Comparison of ENCODE assay signal across 14 cellular contexts in the genomic region with DNA sequence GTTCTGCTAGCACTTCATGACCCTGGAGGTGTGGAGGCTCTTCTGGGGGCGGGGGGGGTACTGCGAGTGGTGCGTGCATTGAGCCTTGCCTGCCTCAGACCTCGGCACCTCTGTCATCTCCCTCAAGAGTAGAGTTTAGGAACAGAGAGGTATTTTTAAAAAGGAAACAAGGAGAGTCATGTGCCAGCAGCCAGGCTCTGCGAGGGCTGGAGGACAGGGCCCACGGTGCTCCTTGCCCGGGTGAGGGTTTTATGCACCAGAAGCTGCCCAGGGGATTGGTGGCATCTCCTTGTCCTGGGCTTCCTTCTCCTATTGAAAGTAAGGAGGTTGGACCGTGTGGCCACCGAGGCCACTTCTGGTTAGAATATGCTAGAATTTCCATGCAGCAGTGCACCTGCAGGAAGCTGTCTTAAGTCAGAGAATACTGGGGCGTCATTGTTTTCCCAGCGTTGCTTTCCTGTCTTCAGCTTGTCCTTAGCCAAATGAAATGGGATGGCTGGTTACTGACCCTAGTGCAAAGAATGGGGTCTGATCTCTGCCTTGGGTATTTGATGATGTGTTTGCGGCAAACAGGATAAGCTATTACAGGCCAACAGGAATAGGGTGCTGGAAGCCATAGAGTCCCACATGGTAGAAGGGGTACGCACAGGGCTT. TPM values are rescaled to one million over a fixed set of nuclear protein-coding genes. Genes with fewer than 3 reads are reported as not detected.
A peak's percentile ranks its signal among the peaks of the same experiment; 100 is the strongest.
DNase-seq lines count a peak whose midpoint lies in the region; ATAC-seq and TF ChIP-seq lines count a peak whose summit lies in the region.
"Had no signal": no experiment of that assay in that cellular context is flagged by ENCODE, and none has a peak within 500 bp of the region (broad histone marks: within the 10 kb centered on the region; RNA-seq: fewer than 3 reads in every experiment).

No MANE protein-coding gene starts in this region.

- no peak overlapping the region for H3K4me2 ChIP-seq in osteoblast (ENCODE audit: insufficient read depth, low read length)

- H3K9me3 Mint-ChIP-seq in CD4-positive, CD25-positive, alpha-beta regulatory T cell = peaks cover 0 to 2% (median 0%) of the 10 kb centered on the region in 7 donors
- H3K9me3 Mint-ChIP-seq in endothelial cell (ENCODE audit: unreplicated experiment) = no peaks in the 10 kb centered on the region
- no peaks in the 10 kb centered on the region for H3K9me3 Mint-ChIP-seq in osteocyte (ENCODE audit: unreplicated experiment)

- peaks cover 22% of the 10 kb centered on the region for H3K4me1 ChIP-seq in CD4-positive, CD25-positive, alpha-beta regulatory T cell (ENCODE audit: control insufficient read depth, insufficient read depth, low read length, poor library complexity, severe bottlenecking)
- peaks cover 4% of the 10 kb centered on the region for H3K4me1 ChIP-seq in osteoblast (ENCODE audit: insufficient read depth, low read length)

- H2AFZ ChIP-seq in osteoblast (ENCODE audit: low read length) = no peak overlapping the region

- H3K9me3 ChIP-seq in CD4-positive, CD25-positive, alpha-beta regulatory T cell (ENCODE audit: control insufficient read depth in 2 of 2, low read length in 2 of 2) = no peaks in the 10 kb centered on the region
- no peaks in the 10 kb centered on the region for H3K9me3 ChIP-seq in KOPT-K1 (ENCODE audit: insufficient read depth, low read length, poor library complexity, severe bottlenecking)
- no peaks in the 10 kb centered on the region for H3K9me3 ChIP-seq in osteoblast (ENCODE audit: low read depth, low read length)

- TF ChIP-seq CTCF in endothelial cell (IDR thresholded peaks at IDR 0.05; ENCODE audit: unreplicated experiment) (no peak), osteoblast (IDR thresholded peaks at IDR 0.05; ENCODE audit: extremely low read depth, low read depth, low read length) (no peak), osteocyte (IDR thresholded peaks at IDR 0.05) (no peak)

- H3K27me3 Mint-ChIP-seq in CD4-positive, CD25-positive, alpha-beta regulatory T cell = peaks cover 57% of the 10 kb centered on the region
- H3K27me3 Mint-ChIP-seq in endothelial cell (ENCODE audit: unreplicated experiment) (peaks cover 18% of the 10 kb centered on the region), osteocyte (ENCODE audit: unreplicated experiment) (peaks cover 9% of the 10 kb centered on the region)

- H3K27ac ChIP-seq in CD4-positive, CD25-positive, alpha-beta regulatory T cell (ENCODE audit: insufficient read depth, low read length, poor library complexity, severe bottlenecking) = no peak overlapping the region
- H3K27ac ChIP-seq in KOPT-K1 (ENCODE audit: low read depth, low read length, poor library complexity, severe bottlenecking) (peak overlapping the region; percentile 83), osteoblast (ENCODE audit: low read depth, low read length) (no peak overlapping the region)

- ATAC-seq in CD4-positive, CD25-positive, alpha-beta regulatory T cell (ENCODE audit: low read depth in 2 of 2) = no peak
- ATAC-seq in GM21619 (IDR thresholded peaks at IDR 0.05; ENCODE audit: unreplicated experiment) (no peak), HG03280 (IDR thresholded peaks at IDR 0.05; ENCODE audit: unreplicated experiment) (no peak)

- H3K4me1 Mint-ChIP-seq in CD4-positive, CD25-positive, alpha-beta regulatory T cell = peaks cover 0 to 34% (median 13%) of the 10 kb centered on the region in 4 donors
- H3K4me1 Mint-ChIP-seq in endothelial cell (ENCODE audit: unreplicated experiment) (peaks cover 50% of the 10 kb centered on the region), osteocyte (ENCODE audit: unreplicated experiment) (peaks cover 13% of the 10 kb centered on the region)

- no peaks in the 10 kb centered on the region for H3K36me3 Mint-ChIP-seq in CD4-positive, CD25-positive, alpha-beta regulatory T cell
- H3K36me3 Mint-ChIP-seq in endothelial cell (ENCODE audit: low read depth, unreplicated experiment) (peaks cover 39% of the 10 kb centered on the region), osteocyte (ENCODE audit: unreplicated experiment) (peaks cover 14% of the 10 kb centered on the region)

- H4K20me1 ChIP-seq in osteoblast (ENCODE audit: insufficient read depth, low read length) = no peaks in the 10 kb centered on the region

- DNase-seq in CD4-positive, CD25-positive, alpha-beta regulatory T cell = no peak
- DNase-seq in endothelial cell (ENCODE audit: low spot score) (no peak), osteoblast (ENCODE audit: insufficient read length, low spot score, missing footprints) (peak; percentile 80), DMS153 (lab: John Stamatoyannopoulos, UW) (no peak), osteocyte (ENCODE audit: extremely low spot score, unreplicated experiment) (no peak)
- DNase-seq: DMS79, NCI-H1436, NCI-H2029 treated with DMSO at 0.1 percent for 48 hours, NCI-H524, SIG-M5 had no signal

- no peak overlapping the region for H3K4me3 ChIP-seq in CD4-positive, CD25-positive, alpha-beta regulatory T cell (ENCODE audit: low read depth, low read length)
- no peak overlapping the region for H3K4me3 ChIP-seq in osteoblast (ENCODE audit: insufficient read depth, low read length)

- no peak overlapping the region for H3K27ac Mint-ChIP-seq in CD4-positive, CD25-positive, alpha-beta regulatory T cell
- no peak overlapping the region for H3K27ac Mint-ChIP-seq in endothelial cell (ENCODE audit: unreplicated experiment)
- no peak overlapping the region for H3K27ac Mint-ChIP-seq in osteocyte (ENCODE audit: unreplicated experiment)

- H3K27me3 ChIP-seq in CD4-positive, CD25-positive, alpha-beta regulatory T cell (ENCODE audit: control insufficient read depth, insufficient read depth, low read length) = peaks cover 25% of the 10 kb centered on the region
- peaks cover 23% of the 10 kb centered on the region for H3K27me3 ChIP-seq in osteoblast (ENCODE audit: insufficient read depth, low read length)

- peak overlapping the region in 3 of 4 donors; percentile 23 to 86 (median 39) for H3K4me3 Mint-ChIP-seq in CD4-positive, CD25-positive, alpha-beta regulatory T cell
- H3K4me3 Mint-ChIP-seq in endothelial cell (ENCODE audit: unreplicated experiment) (peak overlapping the region; percentile 83), osteocyte (ENCODE audit: unreplicated experiment) (no peak overlapping the region)

- no peaks in the 10 kb centered on the region for H3K36me3 ChIP-seq in CD4-positive, CD25-positive, alpha-beta regulatory T cell (ENCODE audit: control insufficient read depth, insufficient read depth, low read length)
- peaks cover 65% of the 10 kb centered on the region for H3K36me3 ChIP-seq in KOPT-K1 (ENCODE audit: insufficient read depth, low read length)
- H3K36me3 ChIP-seq in osteoblast (ENCODE audit: insufficient read depth, low read length) = no peaks in the 10 kb centered on the region

- no peaks in the 10 kb centered on the region for H3K79me2 ChIP-seq in osteoblast (ENCODE audit: insufficient read depth, low read length)

RNA-seq across cellular contexts. Expression of gene CBX2, which starts 3.2 kb away (rescaled TPM):
- total RNA-seq in CD4-positive, CD25-positive, alpha-beta regulatory T cell = 0.81 TPM
- under 1 TPM in 2 of 4 donors, not detected in 2; 0.11 to 0.17 TPM for polyA plus RNA-seq in CD4-positive, CD25-positive, alpha-beta regulatory T cell
- total RNA-seq in endothelial cell (ENCODE audit: unreplicated experiment) (50.0 TPM), osteoblast (0.88 and 1.1 TPM in 2 replicates), osteocyte (9.9 and 12.7 TPM in 2 replicates)

RNA-seq across cellular contexts. Expression of gene CBX8, which starts 15.7 kb away (rescaled TPM):
- total RNA-seq in CD4-positive, CD25-positive, alpha-beta regulatory T cell = 3.4 TPM
- 1 to 10 TPM in 2 of 4 donors, under 1 TPM in 2; 0.30 to 1.7 (median 0.87) TPM for polyA plus RNA-seq in CD4-positive, CD25-positive, alpha-beta regulatory T cell
- total RNA-seq in endothelial cell (ENCODE audit: unreplicated experiment) = 3.3 TPM
- 2.4 and 3.3 TPM in 2 replicates for total RNA-seq in osteoblast
- total RNA-seq in osteocyte = 5.4 and 6.3 TPM in 2 replicates

RNA-seq across cellular contexts. Expression of gene ENPP7, which starts 50.4 kb away (rescaled TPM):
- not detected for total RNA-seq in CD4-positive, CD25-positive, alpha-beta regulatory T cell
- under 1 TPM in 1 of 4 donors, not detected in 3; 0.08 TPM for polyA plus RNA-seq in CD4-positive, CD25-positive, alpha-beta regulatory T cell
- total RNA-seq in endothelial cell (ENCODE audit: unreplicated experiment) = not detected
- not detected in 2 replicates for total RNA-seq in osteoblast
- not detected in 2 replicates for total RNA-seq in osteocyte
- polyA plus RNA-seq: BJ had no signal

RNA-seq across cellular contexts. Expression of gene CBX4, which starts 58.1 kb away (rescaled TPM):
- 137 TPM for total RNA-seq in CD4-positive, CD25-positive, alpha-beta regulatory T cell
- 10 to 100 TPM in 1 of 4 donors, 1 to 10 TPM in 3; 2.9 to 10.0 (median 4.6) TPM for polyA plus RNA-seq in CD4-positive, CD25-positive, alpha-beta regulatory T cell
- total RNA-seq in endothelial cell (ENCODE audit: unreplicated experiment) (6.8 TPM), osteoblast (17.1 and 22.1 TPM in 2 replicates), osteocyte (21.4 and 23.2 TPM in 2 replicates)
